ENCODE assay signal across 9 cellular contexts in genomic region chr1:144550019-144550828, GRCh38. TPM values are rescaled to one million over a fixed set of nuclear protein-coding genes. Genes with fewer than 3 reads are reported as not detected.
A peak's percentile ranks its signal among the peaks of the same experiment; 100 is the strongest.
DNase-seq lines count a peak whose midpoint lies in the region; ATAC-seq and TF ChIP-seq lines count a peak whose summit lies in the region.
"Not testable (repeated sequence)": the region's sequence is repeated elsewhere in the genome, so short reads cannot be mapped to it uniquely, and the experiment has no call there.
"Had no signal": no experiment of that assay in that cellular context is flagged by ENCODE, and none has a peak within 500 bp of the region (broad histone marks: within the 10 kb centered on the region; RNA-seq: fewer than 3 reads in every experiment).

No MANE protein-coding gene starts in this region.

- intact Hi-C loops in activated B cell treated with CpG ODN at 0.5 μM for 24 hours (cut with micrococcal nuclease); tibial artery (cut with DNase I; ENCODE audit: low total_unique reads): not testable (repeated sequence)

- H3K27me3 ChIP-seq in tibial artery = not testable (repeated sequence)

- not testable (repeated sequence) for H3K9me3 ChIP-seq in tibial artery

- not testable (repeated sequence) for H3K4me3 ChIP-seq in foreskin fibroblast (ENCODE audit: low read depth in 1 of 2, low read length in 2 of 2); tibial artery

- H3K27ac ChIP-seq in tibial artery = peak overlapping the region; percentile 83 to 84

- H3K36me3 Mint-ChIP-seq in activated B cell treated with CpG ODN at 0.5 μM for 24 hours (ENCODE audit: low read depth); neural crest cell (ENCODE audit: low read depth): not testable (repeated sequence)

- POLR2A ChIA-PET in activated B cell treated with CpG ODN at 0.5 μM for 24 hours (lab: Charles Lee) = interaction anchor here (1.0 to 3.1 kb wide), 6 partner anchors 10 to 731 kb away, joined by 4 to 68 read pairs (median 31); no protein-coding TSS in a partner anchor

- H3K36me3 ChIP-seq in tibial artery = not testable (repeated sequence)

- DNase-seq in DMS 273 (lab: John Stamatoyannopoulos, UW; ENCODE audit: unreplicated experiment) (peak; percentile 67), NOMO-1 (lab: John Stamatoyannopoulos, UW; ENCODE audit: unreplicated experiment in 2 of 2) (peak; percentile 1), astrocyte of the hippocampus (ENCODE audit: low read depth, low spot score) (peak; percentile 69), foreskin fibroblast (peak; percentile 13 to 32)
- DNase-seq in activated B cell treated with CpG ODN at 0.5 μM for 24 hours; neural crest cell (ENCODE audit: low read depth, low spot score); tibial artery: not testable (repeated sequence)

- H3K4me3 Mint-ChIP-seq in activated B cell treated with CpG ODN at 0.5 μM for 24 hours (peak overlapping the region; percentile 90), neural crest cell (peak overlapping the region; percentile 88)

- CTCF ChIA-PET in activated B cell treated with CpG ODN at 0.5 μM for 24 hours (lab: Charles Lee) = not testable (repeated sequence)

- H3K27me3 Mint-ChIP-seq in activated B cell treated with CpG ODN at 0.5 μM for 24 hours; neural crest cell (ENCODE audit: low read depth): not testable (repeated sequence)

- not testable (repeated sequence) for H3K9me3 Mint-ChIP-seq in activated B cell treated with CpG ODN at 0.5 μM for 24 hours, neural crest cell

- TF ChIP-seq RAD21 in Ishikawa (IDR thresholded peaks at IDR 0.05; ENCODE audit: low read depth) = not testable (repeated sequence)

- TF ChIP-seq CTCF in activated B cell treated with CpG ODN at 0.5 μM for 24 hours (IDR thresholded peaks at IDR 0.05); foreskin fibroblast (IDR thresholded peaks at IDR 0.05; ENCODE audit: low read depth, low read length); neural crest cell (conservative IDR thresholded peaks at IDR 0.05); tibial artery (IDR thresholded peaks at IDR 0.05): not testable (repeated sequence)

- not testable (repeated sequence) for ATAC-seq in activated B cell treated with CpG ODN at 0.5 μM for 24 hours (ENCODE audit: low read depth)

- H3K4me1 Mint-ChIP-seq in activated B cell treated with CpG ODN at 0.5 μM for 24 hours (peaks cover 27% of the 10 kb centered on the region), neural crest cell (peaks cover 38% of the 10 kb centered on the region)

- H3K4me1 ChIP-seq in tibial artery = peaks cover 0 to 22% (median 8%) of the 10 kb centered on the region in 4 donors

- H3K27ac Mint-ChIP-seq in activated B cell treated with CpG ODN at 0.5 μM for 24 hours = peak overlapping the region; percentile 99
- H3K27ac Mint-ChIP-seq in neural crest cell (ENCODE audit: unreplicated experiment) = peak overlapping the region; percentile 38

- TF ChIP-seq EP300 in Ishikawa (IDR thresholded peaks at IDR 0.05; ENCODE audit: borderline replicate concordance) = not testable (repeated sequence)

TF ChIP-seq in Ishikawa, 13 proteins besides CTCF, POLR2A, EP300 and RAD21:
- peak; percentile 79; the same call in 1 of the 2 replicates for TF ChIP-seq CEBPB (IDR thresholded peaks at IDR 0.05)
TF ChIP-seq in Ishikawa: peak in this region for 1; not testable (repeated sequence) for 12.

RNA-seq across cellular contexts. Expression of gene PPIAL4F, which starts 42.5 kb away (rescaled TPM):
- total RNA-seq in activated B cell treated with CpG ODN at 0.5 μM for 24 hours (not detected in 2 replicates), neural crest cell (not detected in 2 replicates)
- total RNA-seq: PC-3 had no signal
